8 cellular contexts compared by ENCODE assay signal in genomic region chr17:6713130-6713917, GRCh38. TPM values are rescaled to one million over a fixed set of nuclear protein-coding genes. Genes with fewer than 3 reads are reported as not detected.
DNase-seq lines count a peak whose midpoint lies in the region; ATAC-seq and TF ChIP-seq lines count a peak whose summit lies in the region.

Gene SLC13A5, minus strand, starts transcription at chr17:6713369. Its CDS starts 36 bp downstream, at chr17:6713333.

- no peaks in the 10 kb centered on the region for H3K36me3 ChIP-seq in HEK293 (ENCODE audit: control insufficient read depth in 2 of 2, insufficient read depth in 1 of 2, low read length in 2 of 2)
- H3K36me3 ChIP-seq in testis (ENCODE audit: low read depth, missing control alignments): no peaks in the 10 kb centered on the region

- in situ Hi-C loops in astrocyte of the cerebellum (cut with HindIII; ENCODE audit: low sequenced_read_pairs): no loop called here

- H3K4me1 ChIP-seq in HEK293 (ENCODE audit: control insufficient read depth, insufficient read depth, low read length) (no peaks in the 10 kb centered on the region), testis (peaks cover 13% of the 10 kb centered on the region)

- H3K4me3 ChIP-seq in HEK293 (ENCODE audit: low read depth, low read length): peak within 1 kb of the TSS; percentile 22
- H3K4me3 ChIP-seq in astrocyte of the cerebellum (ENCODE audit: low read depth, low read length): peak within 1 kb of the TSS; percentile 26
- H3K4me3 ChIP-seq in iPS-18c (ENCODE audit: insufficient read depth, low read depth, low read length): peak within 1 kb of the TSS; percentile 56
- peak within 1 kb of the TSS; percentile 41 to 47 for H3K4me3 ChIP-seq in testis

- no peak within 1 kb of the TSS for H3K27ac ChIP-seq in HEK293 (ENCODE audit: extremely low read depth, low read depth, low read length)
- H3K27ac ChIP-seq in testis: no peak within 1 kb of the TSS

- no peak for TF ChIP-seq POLR2A in testis (IDR thresholded peaks at IDR 0.05)

- POLR2A ChIA-PET in HEK293 (lab: Yijun Ruan, JAX): no interaction called here

- CTCF ChIA-PET in HEK293 (lab: Yijun Ruan, JAX): interaction anchor here (0.6 to 2.8 kb wide), 10 partner anchors 11 to 289 kb away, joined by 3 to 13 read pairs (median 4); no protein-coding TSS in a partner anchor

- intact Hi-C loops in testis (cut with DNase I; ENCODE audit: low total_unique reads): no loop called here

- whole genome bisulfite sequencing in testis, 2 donors: 1 to 2% methylated on average over 36 to 64 of the region's 71 CpGs

- H3K9me3 ChIP-seq in HEK293 (ENCODE audit: control insufficient read depth, insufficient read depth, low read depth, low read length) (no peaks in the 10 kb centered on the region), iPS-18c (ENCODE audit: control insufficient read depth, insufficient read depth, low read length) (no peaks in the 10 kb centered on the region), testis (no peaks in the 10 kb centered on the region)

- H3K27me3 ChIP-seq in testis: no peaks in the 10 kb centered on the region

- DNase-seq in Ammon's horn (ENCODE audit: low spot score) (peak; percentile 24), astrocyte of the cerebellum (ENCODE audit: low read depth) (no peak), testis (peak; percentile 62)
- no peak for DNase-seq in NK-92 treated with Interleukin-12 subunit alpha and Interleukin-12 subunit beta, amount 100 ng/mL, for 24 hours (lab: John Stamatoyannopoulos, UW)

- 0 out of 2 replicates have a peak, but pooled peaks have one; percentile 15 for TF ChIP-seq CTCF in HEK293 (tag by site-specific recombination; IDR thresholded peaks at IDR 0.05)
- peak; percentile 52 for TF ChIP-seq CTCF in astrocyte of the cerebellum (IDR thresholded peaks at IDR 0.05; ENCODE audit: low read depth, low read length, missing control alignments)
- peak in 2 of 3 experiments; percentile 24 to 27 for TF ChIP-seq CTCF in testis (IDR thresholded peaks at IDR 0.05)

- no peak for ATAC-seq in GM18498 (IDR thresholded peaks at IDR 0.05; ENCODE audit: unreplicated experiment)
- no peak for ATAC-seq in GM18868 (IDR thresholded peaks at IDR 0.05; ENCODE audit: unreplicated experiment)

TF ChIP-seq in HEK293, 187 proteins besides CTCF, POLR2A, EP300 and RAD21:
- no peak for TF ChIP-seq YY1 (tag by site-specific recombination; IDR thresholded peaks at IDR 0.05)
- TF ChIP-seq ZNF324 (tag by site-specific recombination; IDR thresholded peaks at IDR 0.05): no peak
- no peak for TF ChIP-seq ZNF561 (tag by site-specific recombination; IDR thresholded peaks at IDR 0.05; ENCODE audit: borderline replicate concordance)
- TF ChIP-seq ZNF626 (tag by site-specific recombination; IDR thresholded peaks at IDR 0.05): no peak
- no peak for TF ChIP-seq ZNF544 (tag by site-specific recombination; IDR thresholded peaks at IDR 0.05)
- peak; percentile 84 for TF ChIP-seq ZNF335 (tag by site-specific recombination; conservative IDR thresholded peaks at IDR 0.05)
- TF ChIP-seq ZFHX2 (tag by site-specific recombination; conservative IDR thresholded peaks at IDR 0.05): 0 out of 2 replicates have a peak, but pooled peaks have one; percentile 38
- no peak for TF ChIP-seq ZNF114 (tag by site-specific recombination; IDR thresholded peaks at IDR 0.05)
- no peak for TF ChIP-seq HIC1 (tag by site-specific recombination; IDR thresholded peaks at IDR 0.05)
- TF ChIP-seq TCF7L2 (IDR thresholded peaks at IDR 0.05; ENCODE audit: borderline replicate concordance, low read depth, low read length): no peak
- TF ChIP-seq SP3 (tag by site-specific recombination; IDR thresholded peaks at IDR 0.05): no peak
- TF ChIP-seq EGR2 (tag by site-specific recombination; IDR thresholded peaks at IDR 0.05; ENCODE audit: low read depth): 0 out of 2 replicates have a peak, but pooled peaks have one; percentile 23
- peak; percentile 44; the same call in 1 of the 2 replicates for TF ChIP-seq ZBTB8A (tag by site-specific recombination; IDR thresholded peaks at IDR 0.05)
- TF ChIP-seq ZNF274 (IDR thresholded peaks at IDR 0.05; ENCODE audit: low read length): no peak
- TF ChIP-seq ZNF274 (tag by site-specific recombination; IDR thresholded peaks at IDR 0.05; ENCODE audit: borderline replicate concordance): no peak
- TF ChIP-seq GLIS2 (tag by site-specific recombination; IDR thresholded peaks at IDR 0.05): peak; percentile 49; the same call in 1 of the 2 replicates
- no peak for TF ChIP-seq ZNF169 (tag by site-specific recombination; IDR thresholded peaks at IDR 0.05)
- no peak for TF ChIP-seq ZNF530 (tag by site-specific recombination; IDR thresholded peaks at IDR 0.05; ENCODE audit: low read depth)
- TF ChIP-seq ZNF48 (tag by site-specific recombination; IDR thresholded peaks at IDR 0.05): no peak

RNA-seq across cellular contexts. Expression of gene SLC13A5, which starts in this region (rescaled TPM):
- total RNA-seq in testis: 1 to 10 TPM; 3.1 to 3.3 TPM
- polyA plus RNA-seq in testis (ENCODE audit: insufficient read depth, low read depth, low replicate concordance): 13.0 TPM

Comparison
In these comparisons a context has a peak if more than half of its experiments do, and no peak if none do; other contexts are left out.
1. DNase-seq: peak in Ammon's horn (single experiment) and testis (single experiment); none in astrocyte of the cerebellum (single experiment) and NK-92 treated with Interleukin-12 subunit alpha and Interleukin-12 subunit beta, amount 100 ng/mL, for 24 hours (single experiment).
2. Peak in every context shown above with its lines, with median percentiles within 50 percentile points of each other: H3K4me3 ChIP-seq and CTCF ChIP-seq.